In genomic region chr9:113612828-113613227, GRCh38 we compare ENCODE assay signal across 20 cellular contexts.
"Had no signal": no experiment of that assay in that cellular context is flagged by ENCODE, and none has a peak within 500 bp of the region (broad histone marks: within the 10 kb centered on the region; RNA-seq: fewer than 3 reads in every experiment).

No MANE protein-coding gene starts in this region.

- H3K27me3 ChIP-seq: dorsolateral prefrontal cortex, heart right ventricle, neutrophil, sigmoid colon, stomach, transverse colon had no signal

- H3K4me3 Mint-ChIP-seq: memory B cell, nephron progenitor cell had no signal

- H3K4me3 ChIP-seq: dorsolateral prefrontal cortex, heart right ventricle, lower lobe of right lung, sigmoid colon, skin epidermis, stomach, thoracic aorta, transverse colon had no signal

- H3K27ac Mint-ChIP-seq: memory B cell, nephron progenitor cell had no signal

- ATAC-seq: esophagus mucosa, heart right ventricle, left lobe of liver, lower lobe of right lung had no signal

- H3K27ac ChIP-seq: dorsolateral prefrontal cortex, lower lobe of right lung, neutrophil, sigmoid colon, skin epidermis, stomach, transverse colon had no signal

- H3K36me3 Mint-ChIP-seq: memory B cell had no signal

- H3K9me3 Mint-ChIP-seq: memory B cell, nephron progenitor cell had no signal

- H3K9me3 ChIP-seq: heart right ventricle, lower lobe of right lung, neutrophil, sigmoid colon, stomach, thoracic aorta, transverse colon had no signal

- DNase-seq: cortex of kidney; effector memory CD4-positive, alpha-beta T cell; heart right ventricle; hypothalamus; lower lobe of right lung; midbrain; nephron progenitor cell; sigmoid colon; stimulated activated CD4-positive, alpha-beta T cell treated with anti-CD3 and anti-CD28 coated beads, Interleukin-12 subunit alpha, Interleukin-12 subunit beta, amount 100 ng/mL, for 4 hours; stimulated activated naive CD4-positive, alpha-beta T cell; stomach; substantia nigra; transverse colon had no signal

- H3K36me3 ChIP-seq: heart right ventricle, lower lobe of right lung, neutrophil, sigmoid colon, stomach, thoracic aorta, transverse colon had no signal
